Comparison of ENCODE assay signal across 11 cellular contexts in the genomic region with DNA sequence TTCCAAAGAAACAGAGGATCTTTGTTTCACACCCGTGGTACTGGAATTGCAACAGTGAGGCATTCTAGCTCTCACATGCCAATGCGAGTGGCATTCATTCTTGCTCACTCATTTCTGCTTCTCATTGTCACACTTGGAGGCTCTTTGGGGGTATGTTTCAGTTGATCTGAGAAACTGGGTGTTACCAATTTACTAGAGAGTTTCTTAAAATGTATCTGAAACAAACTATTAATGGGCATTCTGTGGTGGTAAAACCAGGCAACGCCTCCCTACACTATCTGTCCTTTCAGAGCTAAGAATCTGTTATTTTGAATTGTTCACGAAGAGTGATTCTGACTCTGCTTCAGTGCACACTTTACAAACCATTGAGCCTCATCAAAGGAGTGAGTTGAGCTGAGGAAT.
DNase-seq lines count a peak whose midpoint lies in the region; ATAC-seq, FAIRE-seq and TF ChIP-seq lines count a peak whose summit lies in the region.
"Had no signal": no experiment of that assay in that cellular context is flagged by ENCODE, and none has a peak within 500 bp of the region (broad histone marks: within the 10 kb centered on the region; RNA-seq: fewer than 3 reads in every experiment).

No MANE protein-coding gene starts in this region.

- ATAC-seq in HG02678 (IDR thresholded peaks at IDR 0.05; ENCODE audit: unreplicated experiment), result peak; percentile 59
- peak; percentile 48 for ATAC-seq in HG03457 (IDR thresholded peaks at IDR 0.05; ENCODE audit: unreplicated experiment)
- ATAC-seq: HCT116 had no signal

- no peak overlapping the region for H3K4me3 ChIP-seq in BLaER1
- no peak overlapping the region for H3K4me3 ChIP-seq in tibial artery

- H3K4me1 ChIP-seq in BLaER1, result peaks cover 37% of the 10 kb centered on the region
- no peaks in the 10 kb centered on the region for H3K4me1 ChIP-seq in tibial artery

- H4K20me1 ChIP-seq in BLaER1, result peaks cover 22% of the 10 kb centered on the region

- DNase-seq in GM19239 (ENCODE audit: insufficient read length, low spot score) (no peak), posterior vena cava (ENCODE audit: low spot score) (no peak), tibial artery (no peak), NCI-H2081 (lab: John Stamatoyannopoulos, UW) (no peak), SHP77 treated with DMSO at 0.1 percent for 48 hours (lab: John Stamatoyannopoulos, UW) (no peak)
- DNase-seq: ACHN, NCI-H524 had no signal

- H3K9ac ChIP-seq in BLaER1, result no peak overlapping the region

- H3K27me3 ChIP-seq in BLaER1 (peaks cover 6% of the 10 kb centered on the region; the same call in 1 of the 2 replicates), tibial artery (no peaks in the 10 kb centered on the region)

- intact Hi-C loops in posterior vena cava (cut with DNase I), result no loop called here
- intact Hi-C loops in tibial artery (cut with DNase I; ENCODE audit: low total_unique reads), result no loop called here

- H3K27ac ChIP-seq in BLaER1, result no peak overlapping the region
- H3K27ac ChIP-seq in tibial artery, result no peak overlapping the region

- H3K9me3 ChIP-seq in BLaER1, result no peaks in the 10 kb centered on the region
- H3K9me3 ChIP-seq in tibial artery, result no peaks in the 10 kb centered on the region

- no peak for TF ChIP-seq CTCF in tibial artery (IDR thresholded peaks at IDR 0.05)

- H3K36me3 ChIP-seq in BLaER1 (peaks cover 13% of the 10 kb centered on the region; the same call in 1 of the 2 replicates), tibial artery (peaks cover 19 to 39% (median 24%) of the 10 kb centered on the region in 3 donors)

- peak overlapping the region; percentile 36 for H3K4me2 ChIP-seq in BLaER1

- peak; percentile 71 for FAIRE-seq in GM19239 (lab: Jason Lieb, UNC)
